9 cellular contexts compared by ENCODE assay signal in the genomic region with DNA sequence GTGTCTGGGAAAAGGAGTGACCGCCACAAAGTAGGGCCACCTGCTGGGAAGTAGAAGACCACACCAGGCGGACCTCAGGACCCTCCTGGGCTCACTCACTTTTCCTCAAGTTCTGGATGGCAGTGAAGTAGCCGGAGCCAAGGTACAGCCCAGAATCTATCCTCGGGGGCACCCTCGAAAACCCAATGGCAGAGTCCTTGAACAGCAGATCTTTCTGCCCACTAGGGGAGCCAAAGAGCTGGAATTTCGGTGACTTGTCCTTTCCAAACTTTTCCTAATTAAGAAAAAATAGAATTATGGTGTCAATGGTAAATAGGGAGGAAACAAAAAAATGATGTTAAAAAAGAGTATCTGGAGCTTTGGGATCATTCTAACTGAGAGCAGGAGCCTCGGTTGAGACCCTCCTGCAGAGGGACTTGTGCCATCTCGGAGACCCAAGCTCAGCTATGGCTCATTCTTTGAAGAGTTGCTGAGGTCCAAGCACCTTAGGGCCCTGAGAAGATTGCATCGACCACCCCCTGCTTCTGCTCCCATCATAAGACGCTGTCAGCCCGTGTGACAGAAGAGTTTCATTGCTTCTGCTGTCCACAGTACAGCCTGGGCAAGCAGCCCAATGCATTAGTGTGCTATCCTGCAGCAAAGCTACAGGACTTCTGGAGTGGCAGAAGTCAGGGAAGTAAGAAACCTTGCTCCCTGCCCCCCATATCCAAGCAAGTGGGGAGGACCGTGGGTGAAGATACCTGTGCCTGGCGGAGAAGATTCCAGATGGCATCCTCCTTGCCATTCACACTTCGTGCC. TPM values are rescaled to one million over a fixed set of nuclear protein-coding genes. Genes with fewer than 3 reads are reported as not detected.
DNase-seq lines count a peak whose midpoint lies in the region; TF ChIP-seq lines count a peak whose summit lies in the region.
"Had no signal": no experiment of that assay in that cellular context is flagged by ENCODE, and none has a peak within 500 bp of the region (broad histone marks: within the 10 kb centered on the region; RNA-seq: fewer than 3 reads in every experiment).

No MANE protein-coding gene starts in this region.

- H3K9me3 ChIP-seq in MM.1S (replicated peaks; ENCODE audit: insufficient read depth, low read length), result no peaks in the 10 kb centered on the region

- no peaks in the 10 kb centered on the region for H3K27me3 ChIP-seq in MM.1S (replicated peaks; ENCODE audit: insufficient read depth, low read length)

- no peak overlapping the region for H3K4me2 ChIP-seq in MM.1S (ENCODE audit: low read depth, low read length)

- H3K4me1 ChIP-seq in MM.1S (ENCODE audit: low read length), result peaks cover 22% of the 10 kb centered on the region

- no peaks in the 10 kb centered on the region for H3K36me3 ChIP-seq in MM.1S (replicated peaks; ENCODE audit: insufficient read depth, low read length)

- no peaks in the 10 kb centered on the region for H3K9me2 ChIP-seq in MM.1S (replicated peaks; ENCODE audit: insufficient read depth, low read length)

- H3K36me3 Mint-ChIP-seq in endothelial cell (ENCODE audit: low read depth, unreplicated experiment), result no peaks in the 10 kb centered on the region
- H3K36me3 Mint-ChIP-seq in progenitor cell of endocrine pancreas (ENCODE audit: insufficient read depth), result no peaks in the 10 kb centered on the region
- H3K36me3 Mint-ChIP-seq in activated T-helper 2 cell treated with anti-CD3 and anti-CD28 coated beads, Interferon-gamma antibody, Interleukin-2, Interleukin-4, amounts not matched to agents 10 μg/mL and 5 μg/mL and 100 μg/mL, durations not matched to agents 14 hours and 24 hours and 36 hours (ENCODE audit: low read depth), result no peaks in the 10 kb centered on the region

- no peak overlapping the region for H3K27ac ChIP-seq in MM.1S (ENCODE audit: low read length)

- no peaks in the 10 kb centered on the region for H3K79me2 ChIP-seq in MM.1S (ENCODE audit: low read length)

- 0 out of 2 replicates have a peak, but pooled peaks cover 5% of the 10 kb centered on the region for H3F3A ChIP-seq in MM.1S (ENCODE audit: insufficient read depth, low read length)

- DNase-seq in DMS 273 (lab: John Stamatoyannopoulos, UW; ENCODE audit: unreplicated experiment), result peak; percentile 43
- DNase-seq in DMS 273 treated with DMSO at 0.1 percent for 48 hours (lab: John Stamatoyannopoulos, UW), result no peak
- no peak for DNase-seq in MM.1S
- peak; percentile 38 for DNase-seq in endothelial cell (ENCODE audit: low spot score)
- DNase-seq in progenitor cell of endocrine pancreas (ENCODE audit: low spot score, unreplicated experiment), result no peak
- DNase-seq in activated T-helper 2 cell treated with anti-CD3 and anti-CD28 coated beads, Interferon-gamma antibody, Interleukin-2, Interleukin-4, amounts not matched to agents 10 μg/mL and 5 μg/mL and 100 μg/mL, durations not matched to agents 14 hours and 24 hours and 36 hours (ENCODE audit: low spot score), result no peak
- no peak for DNase-seq in activated CD4-positive, alpha-beta T cell treated with anti-CD3 and anti-CD28 coated beads, Interleukin-2, amount 50 U/mL, for 4 hours
- no peak for DNase-seq in NK-92 treated with Interleukin-12 subunit alpha and Interleukin-12 subunit beta, amount 100 ng/mL, for 24 hours (lab: John Stamatoyannopoulos, UW)
- DNase-seq: NCI-H1436 treated with DMSO at 0.1 percent for 48 hours had no signal

- H3K9ac ChIP-seq in MM.1S (ENCODE audit: low read length), result no peak overlapping the region

- H4K20me1 ChIP-seq in MM.1S (ENCODE audit: insufficient read depth, low read length), result no peaks in the 10 kb centered on the region

- no peak overlapping the region for H3K4me3 ChIP-seq in MM.1S (ENCODE audit: low read length)

- no peak overlapping the region for H2AFZ ChIP-seq in MM.1S (ENCODE audit: low read length)

- TF ChIP-seq CTCF in MM.1S (IDR thresholded peaks at IDR 0.05; ENCODE audit: low read length) (peak; percentile 69), endothelial cell (IDR thresholded peaks at IDR 0.05; ENCODE audit: unreplicated experiment) (peak; percentile 73), progenitor cell of endocrine pancreas (IDR thresholded peaks at IDR 0.05; ENCODE audit: unreplicated experiment) (peak; percentile 62)

- no peaks in the 10 kb centered on the region for H3K9me3 Mint-ChIP-seq in endothelial cell (ENCODE audit: unreplicated experiment)
- H3K9me3 Mint-ChIP-seq in progenitor cell of endocrine pancreas (ENCODE audit: low read depth), result no peaks in the 10 kb centered on the region
- no peaks in the 10 kb centered on the region for H3K9me3 Mint-ChIP-seq in activated T-helper 2 cell treated with anti-CD3 and anti-CD28 coated beads, Interferon-gamma antibody, Interleukin-2, Interleukin-4, amounts not matched to agents 10 μg/mL and 5 μg/mL and 100 μg/mL, durations not matched to agents 14 hours and 24 hours and 36 hours

- H3K27ac Mint-ChIP-seq in endothelial cell (ENCODE audit: unreplicated experiment), result no peak overlapping the region
- no peak overlapping the region for H3K27ac Mint-ChIP-seq in progenitor cell of endocrine pancreas
- no peak overlapping the region for H3K27ac Mint-ChIP-seq in activated T-helper 2 cell treated with anti-CD3 and anti-CD28 coated beads, Interferon-gamma antibody, Interleukin-2, Interleukin-4, amounts not matched to agents 10 μg/mL and 5 μg/mL and 100 μg/mL, durations not matched to agents 14 hours and 24 hours and 36 hours

- peaks cover 4% of the 10 kb centered on the region for H3K27me3 Mint-ChIP-seq in endothelial cell (ENCODE audit: unreplicated experiment)
- peaks cover 23% of the 10 kb centered on the region for H3K27me3 Mint-ChIP-seq in progenitor cell of endocrine pancreas
- H3K27me3 Mint-ChIP-seq in activated T-helper 2 cell treated with anti-CD3 and anti-CD28 coated beads, Interferon-gamma antibody, Interleukin-2, Interleukin-4, amounts not matched to agents 10 μg/mL and 5 μg/mL and 100 μg/mL, durations not matched to agents 14 hours and 24 hours and 36 hours (ENCODE audit: low read depth), result peaks cover 30% of the 10 kb centered on the region

- H3K4me1 Mint-ChIP-seq in endothelial cell (ENCODE audit: unreplicated experiment) (no peaks in the 10 kb centered on the region), progenitor cell of endocrine pancreas (ENCODE audit: low read depth) (no peaks in the 10 kb centered on the region)
- no peaks in the 10 kb centered on the region for H3K4me1 Mint-ChIP-seq in activated T-helper 2 cell treated with anti-CD3 and anti-CD28 coated beads, Interferon-gamma antibody, Interleukin-2, Interleukin-4, amounts not matched to agents 10 μg/mL and 5 μg/mL and 100 μg/mL, durations not matched to agents 14 hours and 24 hours and 36 hours (ENCODE audit: low read depth)

- H3K4me3 Mint-ChIP-seq in endothelial cell (ENCODE audit: unreplicated experiment), result no peak overlapping the region
- no peak overlapping the region for H3K4me3 Mint-ChIP-seq in progenitor cell of endocrine pancreas (ENCODE audit: low read depth)
- H3K4me3 Mint-ChIP-seq in activated T-helper 2 cell treated with anti-CD3 and anti-CD28 coated beads, Interferon-gamma antibody, Interleukin-2, Interleukin-4, amounts not matched to agents 10 μg/mL and 5 μg/mL and 100 μg/mL, durations not matched to agents 14 hours and 24 hours and 36 hours (ENCODE audit: low read depth), result no peak overlapping the region

- intact Hi-C loops in activated T-helper 2 cell treated with anti-CD3 and anti-CD28 coated beads, Interferon-gamma antibody, Interleukin-2, Interleukin-4, amounts not matched to agents 10 μg/mL and 5 μg/mL and 100 μg/mL, durations not matched to agents 14 hours and 24 hours and 36 hours (cut with micrococcal nuclease), result no loop called here

RNA-seq across cellular contexts. Expression of gene LTF, which starts 14.8 kb away (rescaled TPM):
- total RNA-seq in endothelial cell (ENCODE audit: unreplicated experiment), result not detected
- 0.33 and 0.53 TPM in 2 replicates for total RNA-seq in progenitor cell of endocrine pancreas
- total RNA-seq in activated T-helper 2 cell treated with anti-CD3 and anti-CD28 coated beads, Interferon-gamma antibody, Interleukin-2, Interleukin-4, amounts not matched to agents 10 μg/mL and 5 μg/mL and 100 μg/mL, durations not matched to agents 14 hours and 24 hours and 36 hours, result not detected in 2 replicates

RNA-seq across cellular contexts. Expression of gene CCRL2, which starts 42.9 kb away (rescaled TPM):
- total RNA-seq in endothelial cell (ENCODE audit: unreplicated experiment), result 1.4 TPM
- not detected in 2 replicates for total RNA-seq in progenitor cell of endocrine pancreas
- total RNA-seq in activated T-helper 2 cell treated with anti-CD3 and anti-CD28 coated beads, Interferon-gamma antibody, Interleukin-2, Interleukin-4, amounts not matched to agents 10 μg/mL and 5 μg/mL and 100 μg/mL, durations not matched to agents 14 hours and 24 hours and 36 hours, result 1.2 and 1.6 TPM in 2 replicates

RNA-seq across cellular contexts. Expression of gene RTP3, which starts 47.8 kb away (rescaled TPM):
- total RNA-seq in endothelial cell (ENCODE audit: unreplicated experiment) (not detected), progenitor cell of endocrine pancreas (not detected in 2 replicates)
- not detected in 2 replicates for total RNA-seq in activated T-helper 2 cell treated with anti-CD3 and anti-CD28 coated beads, Interferon-gamma antibody, Interleukin-2, Interleukin-4, amounts not matched to agents 10 μg/mL and 5 μg/mL and 100 μg/mL, durations not matched to agents 14 hours and 24 hours and 36 hours

Comparison
In these comparisons a context has a peak if more than half of its experiments do, and no peak if none do; other contexts are left out.
1. DNase-seq: peak in DMS 273 (single experiment) and endothelial cell (single experiment); none in DMS 273 treated with DMSO at 0.1 percent for 48 hours (single experiment), MM.1S (single experiment), progenitor cell of endocrine pancreas (single experiment), activated T-helper 2 cell treated with anti-CD3 and anti-CD28 coated beads, Interferon-gamma antibody, Interleukin-2, Interleukin-4, amounts not matched to agents 10 μg/mL and 5 μg/mL and 100 μg/mL, durations not matched to agents 14 hours and 24 hours and 36 hours (single experiment), activated CD4-positive, alpha-beta T cell treated with anti-CD3 and anti-CD28 coated beads, Interleukin-2, amount 50 U/mL, for 4 hours (0 of 2) and NK-92 treated with Interleukin-12 subunit alpha and Interleukin-12 subunit beta, amount 100 ng/mL, for 24 hours (single experiment).
2. Peak in every context shown above with its lines, with median percentiles within 50 percentile points of each other: CTCF ChIP-seq.